14 cellular contexts compared by ENCODE assay signal in genomic region chr21:19123053-19123452, GRCh38.
"Had no signal": no experiment of that assay in that cellular context is flagged by ENCODE, and none has a peak within 500 bp of the region (broad histone marks: within the 10 kb centered on the region; RNA-seq: fewer than 3 reads in every experiment).

No MANE protein-coding gene starts in this region.

- H3K27ac ChIP-seq: cardiac muscle cell, lower lobe of right lung, parathyroid adenoma, spleen, upper lobe of right lung had no signal

- DNase-seq: activated CD4-positive, alpha-beta T cell treated with anti-CD3 and anti-CD28 coated beads for 36 hours; activated CD4-positive, alpha-beta T cell treated with anti-CD3 and anti-CD28 coated beads, Interleukin-2, amount 50 U/mL, for 48 hours; activated T-cell treated with anti-CD3 and anti-CD28 coated beads for 4 hours; amniotic stem cell; effector memory CD8-positive, alpha-beta T cell; foreskin fibroblast; lower lobe of right lung; spleen; stimulated activated CD4-positive, alpha-beta T cell treated with anti-CD3 and anti-CD28 coated beads, Interleukin-4, amount 100 ng/mL, for 4 hours; upper lobe of right lung had no signal

- H3K9me3 ChIP-seq: lower lobe of right lung, upper lobe of right lung had no signal

- ATAC-seq: activated CD4-positive, alpha-beta T cell treated with anti-CD3 and anti-CD28 coated beads for 36 hours; effector memory CD8-positive, alpha-beta T cell; lower lobe of right lung; natural killer cell treated with Interleukin-12 subunit alpha and Interleukin-12 subunit beta and Interleukin-15 and Interleukin-18, amount 100 ng/mL, for 72 hours; stimulated activated memory B cell treated with anti-CD40 and anti-IgM and Interleukin-4, amounts not matched to agents 10 μg/mL and 1 μg/mL and 100 μg/mL, for 72 hours; upper lobe of right lung had no signal

- H3K27me3 ChIP-seq: cardiac muscle cell, spleen, upper lobe of right lung had no signal

- H3K4me1 ChIP-seq: lower lobe of right lung, parathyroid adenoma, spleen, upper lobe of right lung had no signal

- H3K36me3 ChIP-seq: cardiac muscle cell, lower lobe of right lung, spleen, upper lobe of right lung had no signal

- H3K4me3 ChIP-seq: cardiac muscle cell, lower lobe of right lung, spleen, upper lobe of right lung had no signal
